ENCODE assay signal across 9 cellular contexts in genomic region chr1:10693152-10693496, GRCh38.
DNase-seq lines count a peak whose midpoint lies in the region; FAIRE-seq and TF ChIP-seq lines count a peak whose summit lies in the region.
"Had no signal": no experiment of that assay in that cellular context is flagged by ENCODE, and none has a peak within 500 bp of the region (broad histone marks: within the 10 kb centered on the region; RNA-seq: fewer than 3 reads in every experiment).

No MANE protein-coding gene starts in this region.

- peaks cover 0 to 4% of the 10 kb centered on the region in 2 experiments for H4K20me1 ChIP-seq in H1 (replicated peaks in 1 of 2; ENCODE audit: control insufficient read depth in 1 of 2, insufficient read depth in 2 of 2, low read length in 2 of 2)

- H2BK120ac ChIP-seq in H1 (replicated peaks; ENCODE audit: low read depth, low read length) = no peak overlapping the region

- CTCF ChIA-PET in CD4-positive, alpha-beta memory T cell (lab: Charles Lee; ENCODE audit: partially characterized antibody) = interaction anchor here (0.8 to 2.5 kb wide), 5 partner anchors 173 to 216 kb away, joined by 3 to 16 read pairs (median 4); no protein-coding TSS in a partner anchor
- CTCF ChIA-PET in H1 (lab: Charles Lee; ENCODE audit: partially characterized antibody) = interaction anchor here (0.8 to 3.7 kb wide), 13 partner anchors 9 to 217 kb away, joined by 3 to 20 read pairs (median 4); no protein-coding TSS in a partner anchor

- no peak overlapping the region for H2BK15ac ChIP-seq in H1 (ENCODE audit: low read length)

- H4K91ac ChIP-seq in H1 (replicated peaks; ENCODE audit: insufficient read length, low read length) = no peak overlapping the region

- 75% methylated on average over 6 of the region's 6 CpGs; no CpG with 5 or more reads in 1 of the 2 experiments for WGBS in H1 (ENCODE audit: extremely low coverage in 1 of 2, insufficient coverage in 1 of 2, insufficient read length in 1 of 2, insufficient replicate concordance in 2 of 2, low coverage in 1 of 2, low lambda C conversion rate in 2 of 2, missing lambda C conversion rate in 1 of 2), 2 experiments

- H3K9ac ChIP-seq in H1 (replicated peaks in 1 of 4; ENCODE audit: extremely low read depth in 1 of 4, low read depth in 3 of 4, low read length in 3 of 4) = no peak overlapping the region

- H3K36me3 Mint-ChIP-seq in CD4-positive, alpha-beta memory T cell = peaks cover 0 to 12% of the 10 kb centered on the region in 2 donors

- H3K79me2 ChIP-seq in H1 (ENCODE audit: control insufficient read depth in 1 of 2, insufficient read depth in 2 of 2, low read length in 2 of 2) = no peaks in the 10 kb centered on the region

- no peak overlapping the region for H2BK5ac ChIP-seq in H1 (ENCODE audit: low read depth, low read length)

- H2AFZ ChIP-seq in H1 (ENCODE audit: low read length) (no peak overlapping the region), neuron (ENCODE audit: low read depth, low read length) (no peak overlapping the region)

- POLR2A ChIA-PET in CD4-positive, alpha-beta memory T cell (lab: Charles Lee; ENCODE audit: partially characterized antibody) = interaction anchor here (1.1 kb wide), 1 partner anchor 11 kb away, joined by 4 read pairs; no protein-coding TSS in a partner anchor
- POLR2A ChIA-PET in H1 (lab: Charles Lee; ENCODE audit: partially characterized antibody) = interaction anchor here (0.9 kb wide), 1 partner anchor 15 kb away, joined by 3 read pairs; no protein-coding TSS in a partner anchor

- no peak overlapping the region for H3K4ac ChIP-seq in H1 (replicated peaks; ENCODE audit: insufficient read length, low read depth, low read length)

- no peak for TF ChIP-seq CTCF in NB4 (IDR thresholded peaks at IDR 0.05; ENCODE audit: low read depth, low read length)
- TF ChIP-seq CTCF in H1 (IDR thresholded peaks at IDR 0.05; ENCODE audit: control extremely low read depth in 1 of 3, insufficient read depth in 1 of 3, low read depth in 1 of 3, low read length in 3 of 3) = no peak

- no peaks in the 10 kb centered on the region for H3K27me3 ChIP-seq in CD4-positive, alpha-beta memory T cell (ENCODE audit: insufficient read depth, low read length)
- H3K27me3 ChIP-seq in H1 (replicated peaks in 1 of 4; ENCODE audit: control insufficient read depth in 3 of 4, extremely low read depth in 1 of 4, insufficient read depth in 3 of 4, low read length in 3 of 4) = peaks cover 0 to 5% (median 2%) of the 10 kb centered on the region in 4 experiments; a peak in 2 of 7 replicates
- H3K27me3 ChIP-seq in neuron (ENCODE audit: insufficient read depth, low read length) = peaks cover 19% of the 10 kb centered on the region

- H3K23me2 ChIP-seq in H1 (ENCODE audit: low read depth, low read length) = peaks cover 4% of the 10 kb centered on the region; the same call in 1 of the 2 replicates

- TF ChIP-seq RAD21 in H1 (IDR thresholded peaks at IDR 0.05 in 1 of 2, conservative IDR thresholded peaks at IDR 0.05 in 1 of 2; ENCODE audit: low read depth in 2 of 2, low read length in 2 of 2) = no peak

- H3K36me3 ChIP-seq in CD4-positive, alpha-beta memory T cell (ENCODE audit: insufficient read depth, low read length) = no peaks in the 10 kb centered on the region
- H3K36me3 ChIP-seq in H1 (ENCODE audit: control insufficient read depth in 2 of 4, insufficient read depth in 4 of 4, low read length in 3 of 4) (no peaks in the 10 kb centered on the region), neuron (ENCODE audit: insufficient read depth, low read length) (no peaks in the 10 kb centered on the region)

- no peak overlapping the region for H4K8ac ChIP-seq in H1 (ENCODE audit: extremely low read depth, insufficient read depth, low read length)

- H3K79me1 ChIP-seq in H1 (ENCODE audit: low read depth, low read length) = peaks cover 2% of the 10 kb centered on the region; the same call in 1 of the 2 replicates

- H3K9me3 ChIP-seq in CD4-positive, alpha-beta memory T cell (ENCODE audit: control insufficient read depth in 1 of 2, low read length in 2 of 2) = no peaks in the 10 kb centered on the region
- H3K9me3 ChIP-seq in H1 (ENCODE audit: insufficient read depth in 2 of 2, low read depth in 1 of 2, low read length in 1 of 2) (no peaks in the 10 kb centered on the region), neuron (ENCODE audit: low read length) (no peaks in the 10 kb centered on the region)

- no peak for TF ChIP-seq EP300 in H1 (IDR thresholded peaks at IDR 0.05; ENCODE audit: borderline replicate concordance in 1 of 2, low read depth in 2 of 2, low read length in 2 of 2)

- no peak overlapping the region for H3K18ac ChIP-seq in H1 (ENCODE audit: extremely low read depth, low read length)

- no peak for FAIRE-seq in H1 (lab: Jason Lieb, UNC)
- FAIRE-seq in frontal cortex (lab: Jason Lieb, UNC) = no peak

- peak overlapping the region; percentile 69 to 87; a peak in 3 of 4 replicates for H3K4me2 ChIP-seq in H1 (ENCODE audit: insufficient read depth in 1 of 2, low read depth in 2 of 2, low read length in 2 of 2)

- no peak overlapping the region for H4K5ac ChIP-seq in H1 (ENCODE audit: insufficient read length, low read depth, low read length)

- peak overlapping the region in 1 of 2 donors; percentile 60 for H3K4me3 ChIP-seq in CD4-positive, alpha-beta memory T cell (ENCODE audit: low read length in 2 of 2)
- H3K4me3 ChIP-seq in NB4 (ENCODE audit: low read depth, low read length) (peak overlapping the region; percentile 68), H1 (ENCODE audit: extremely low read depth in 1 of 4, insufficient read depth in 2 of 4, low read depth in 3 of 4, low read length in 4 of 4) (peak overlapping the region in 2 of 4 experiments; percentile 49 to 82; a peak in 5 of 8 replicates), neuron (ENCODE audit: low read length) (peak overlapping the region; percentile 57)

- peaks cover 0 to 1% of the 10 kb centered on the region in 2 donors for H3K27me3 Mint-ChIP-seq in CD4-positive, alpha-beta memory T cell

- H3K27ac ChIP-seq in CD4-positive, alpha-beta memory T cell (ENCODE audit: low read depth, low read length) = peak overlapping the region; percentile 87
- no peak overlapping the region for H3K27ac ChIP-seq in H1 (ENCODE audit: low read depth, low read length)

- H3K56ac ChIP-seq in H1 (replicated peaks; ENCODE audit: insufficient read length, low read depth, low read length) = no peak overlapping the region

- no peak overlapping the region for H3K14ac ChIP-seq in H1 (ENCODE audit: insufficient read length)

- peak overlapping the region in 6 of 7 donors; percentile 95 to 97 (median 96) for H3K27ac Mint-ChIP-seq in CD4-positive, alpha-beta memory T cell

- H3K4me1 ChIP-seq in CD4-positive, alpha-beta memory T cell (ENCODE audit: insufficient read depth, low read length) = peaks cover 21% of the 10 kb centered on the region
- H3K4me1 ChIP-seq in H1 (replicated peaks in 1 of 4; ENCODE audit: control insufficient read depth in 3 of 4, insufficient read depth in 4 of 4, low read length in 3 of 4) = peaks cover 0 to 6% (median 2%) of the 10 kb centered on the region in 4 experiments; a peak in 5 of 7 replicates
- peaks cover 10% of the 10 kb centered on the region for H3K4me1 ChIP-seq in neuron (ENCODE audit: insufficient read depth, low read length)

- no peak overlapping the region for H3K23ac ChIP-seq in H1 (ENCODE audit: insufficient read length)

- peak overlapping the region; percentile 88 to 96 (median 94) for H3K4me3 Mint-ChIP-seq in CD4-positive, alpha-beta memory T cell

- no peak overlapping the region for H2BK12ac ChIP-seq in H1 (ENCODE audit: low read depth, low read length)

- H2BK20ac ChIP-seq in H1 (ENCODE audit: low read length) = no peak overlapping the region

- peaks cover 12 to 33% (median 19%) of the 10 kb centered on the region in 4 donors for H3K4me1 Mint-ChIP-seq in CD4-positive, alpha-beta memory T cell

- no peaks in the 10 kb centered on the region for H3K9me3 Mint-ChIP-seq in CD4-positive, alpha-beta memory T cell

- no peak for TF ChIP-seq POLR2A in NB4 (IDR thresholded peaks at IDR 0.05; ENCODE audit: extremely low read depth, insufficient read length)
- no peak for TF ChIP-seq POLR2A in H1 (IDR thresholded peaks at IDR 0.05; ENCODE audit: control extremely low read depth in 1 of 2, low read depth in 2 of 2, low read length in 2 of 2)

- intact Hi-C loops in CD4-positive, alpha-beta memory T cell (cut with micrococcal nuclease) = loop anchor here (2.0 to 10.0 kb wide), 2 partner anchors 182 to 222 kb away; no protein-coding TSS in a partner anchor

- no peak for DNase-seq in CD4-positive, alpha-beta memory T cell
- DNase-seq in NB4 (ENCODE audit: low read depth) (no peak), H1 (ENCODE audit: low read depth in 1 of 2, low spot score in 2 of 2) (no peak), AG08395 (ENCODE audit: low spot score) (no peak), germinal center (ENCODE audit: low spot score) (no peak), frontal cortex (ENCODE audit: low spot score in 2 of 2) (no peak), ureter (ENCODE audit: low spot score) (no peak)
- DNase-seq: NCI-H2081 treated with DMSO at 0.1 percent for 48 hours had no signal

- no peak overlapping the region for H2AK5ac ChIP-seq in H1 (ENCODE audit: low read depth, low read length)

TF ChIP-seq in H1, 55 proteins besides CTCF, POLR2A, EP300 and RAD21:
- TF ChIP-seq CREB1 (IDR thresholded peaks at IDR 0.05) = no peak
- no peak for TF ChIP-seq PHF8 (conservative IDR thresholded peaks at IDR 0.05; ENCODE audit: low read depth, low read length)
- no peak for TF ChIP-seq EZH2 (IDR thresholded peaks at IDR 0.05; ENCODE audit: low read depth, low read length, severe bottlenecking)
- TF ChIP-seq NANOG (IDR thresholded peaks at IDR 0.05; ENCODE audit: insufficient read depth, low read depth, low read length, poor library complexity, severe bottlenecking) = no peak
- no peak for TF ChIP-seq CBX8 (IDR thresholded peaks at IDR 0.05; ENCODE audit: borderline replicate concordance, low read depth, low read length)
- TF ChIP-seq GTF2F1 (IDR thresholded peaks at IDR 0.05; ENCODE audit: borderline replicate concordance, low read depth, low read length) = no peak
- no peak for TF ChIP-seq E2F6 (IDR thresholded peaks at IDR 0.05)
- TF ChIP-seq TBP (IDR thresholded peaks at IDR 0.05; ENCODE audit: low read depth, low read length) = no peak
- no peak for TF ChIP-seq EGR1 (IDR thresholded peaks at IDR 0.05; ENCODE audit: borderline replicate concordance, low read depth, low read length)
- no peak for TF ChIP-seq TCF12 (IDR thresholded peaks at IDR 0.05; ENCODE audit: low read depth, low read length)
- no peak for TF ChIP-seq HDAC6 (IDR thresholded peaks at IDR 0.05; ENCODE audit: low read depth, low read length)
- TF ChIP-seq SIRT6 (IDR thresholded peaks at IDR 0.05; ENCODE audit: low read length) = no peak
- no peak for TF ChIP-seq POU5F1 (IDR thresholded peaks at IDR 0.05; ENCODE audit: low read depth, low read length)
